In the genomic region with DNA sequence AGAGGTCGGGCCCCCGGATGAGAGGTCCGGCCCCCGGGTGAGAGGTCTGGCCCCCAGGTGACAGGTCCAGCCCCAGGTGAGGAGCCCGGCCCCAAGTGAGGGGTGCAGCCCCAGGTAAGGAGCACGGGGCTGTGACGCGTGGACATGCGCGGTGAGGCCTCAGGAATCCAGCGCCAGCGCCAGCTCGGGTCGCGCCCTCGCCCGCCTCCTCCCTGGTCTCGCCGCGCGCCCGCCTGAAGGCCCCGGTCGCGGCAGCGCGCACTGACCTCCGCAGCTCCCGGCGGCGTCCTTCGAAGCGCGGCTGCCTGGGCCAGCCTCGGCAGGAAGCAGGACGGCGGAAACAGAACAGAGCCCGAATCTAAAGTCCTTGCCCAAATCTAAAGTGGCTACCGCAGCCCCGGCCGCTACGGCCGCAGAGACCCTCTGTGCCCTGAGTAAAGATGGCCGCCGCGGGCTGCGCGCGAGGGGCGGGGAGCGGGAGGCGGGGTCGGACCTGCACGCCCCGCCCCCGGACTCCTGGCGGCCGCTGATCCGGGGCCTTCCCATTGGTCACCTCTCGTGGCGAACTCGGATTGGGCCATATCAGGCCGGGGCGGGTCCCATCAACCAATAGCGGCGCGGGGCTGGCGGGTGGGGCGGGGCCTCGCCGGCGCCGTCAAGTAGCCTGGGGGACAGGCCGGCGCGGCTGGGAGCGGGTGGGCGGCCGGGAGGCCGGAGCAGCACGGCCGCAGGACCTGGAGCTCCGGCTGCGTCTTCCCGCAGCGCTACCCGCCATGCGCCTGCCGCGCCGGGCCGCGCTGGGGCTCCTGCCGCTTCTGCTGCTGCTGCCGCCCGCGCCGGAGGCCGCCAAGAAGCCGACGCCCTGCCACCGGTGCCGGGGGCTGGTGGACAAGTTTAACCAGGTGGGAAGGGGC, we compare ENCODE assay signal across 8 cellular contexts. TPM values are rescaled to one million over a fixed set of nuclear protein-coding genes. Genes with fewer than 3 reads are reported as not detected.
DNase-seq lines count a peak whose midpoint lies in the region; ATAC-seq and TF ChIP-seq lines count a peak whose summit lies in the region.

A gene (minus strand): TSS at position 442 of the 914 bp plus-strand sequence. CDS start 4,673 bp downstream, outside the sequence.
A gene with protein sequence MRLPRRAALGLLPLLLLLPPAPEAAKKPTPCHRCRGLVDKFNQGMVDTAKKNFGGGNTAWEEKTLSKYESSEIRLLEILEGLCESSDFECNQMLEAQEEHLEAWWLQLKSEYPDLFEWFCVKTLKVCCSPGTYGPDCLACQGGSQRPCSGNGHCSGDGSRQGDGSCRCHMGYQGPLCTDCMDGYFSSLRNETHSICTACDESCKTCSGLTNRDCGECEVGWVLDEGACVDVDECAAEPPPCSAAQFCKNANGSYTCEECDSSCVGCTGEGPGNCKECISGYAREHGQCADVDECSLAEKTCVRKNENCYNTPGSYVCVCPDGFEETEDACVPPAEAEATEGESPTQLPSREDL (plus strand): TSS at position 638 of the 914 bp plus-strand sequence. CDS start 136 bp downstream, at position 774.

- H3K27ac Mint-ChIP-seq in activated naive CD8-positive, alpha-beta T cell, result peak within 1 kb of the TSS; percentile 78

- no peaks in the 10 kb centered on the region for H3K36me3 Mint-ChIP-seq in activated naive CD8-positive, alpha-beta T cell

- H3K27ac ChIP-seq in osteoblast (ENCODE audit: low read depth, low read length) (peak within 1 kb of the TSS; percentile 78), testis (peak within 1 kb of the TSS; percentile 90 to 97)

- 0% methylated on average over 22 to 43 of the region's 103 CpGs for WGBS in testis, 2 donors

- H2AFZ ChIP-seq in osteoblast (ENCODE audit: low read length), result peak within 1 kb of the TSS; percentile 84

- H3K4me3 Mint-ChIP-seq in activated naive CD8-positive, alpha-beta T cell, result peak within 1 kb of the TSS; percentile 90

- H3K4me1 ChIP-seq in osteoblast (ENCODE audit: insufficient read depth, low read length) (peaks cover 7% of the 10 kb centered on the region), testis (peaks cover 5% of the 10 kb centered on the region)

- peaks cover 3% of the 10 kb centered on the region for H4K20me1 ChIP-seq in osteoblast (ENCODE audit: insufficient read depth, low read length)

- H3K27me3 Mint-ChIP-seq in activated naive CD8-positive, alpha-beta T cell, result no peaks in the 10 kb centered on the region

- no peaks in the 10 kb centered on the region for H3K27me3 ChIP-seq in osteoblast (ENCODE audit: insufficient read depth, low read length)
- H3K27me3 ChIP-seq in testis, result no peaks in the 10 kb centered on the region

- no peaks in the 10 kb centered on the region for H3K9me3 ChIP-seq in osteoblast (ENCODE audit: low read depth, low read length)
- H3K9me3 ChIP-seq in testis, result no peaks in the 10 kb centered on the region

- H3K4me3 ChIP-seq in osteoblast (ENCODE audit: insufficient read depth, low read length) (peak within 1 kb of the TSS; percentile 93), testis (peak within 1 kb of the TSS; percentile 83 to 86)

- intact Hi-C loops in testis (cut with DNase I; ENCODE audit: low total_unique reads), result no loop called here

- H3K9me3 Mint-ChIP-seq in activated naive CD8-positive, alpha-beta T cell (ENCODE audit: low read depth), result no peaks in the 10 kb centered on the region

- peaks cover 13% of the 10 kb centered on the region for H3K79me2 ChIP-seq in osteoblast (ENCODE audit: insufficient read depth, low read length)

- TF ChIP-seq POLR2A in testis (IDR thresholded peaks at IDR 0.05), result no peak

- peak within 1 kb of the TSS; percentile 92 for H3K4me2 ChIP-seq in osteoblast (ENCODE audit: insufficient read depth, low read length)

- ATAC-seq in HG02610 (IDR thresholded peaks at IDR 0.05; ENCODE audit: unreplicated experiment), result peak; percentile 89

- DNase-seq in GM10266 (ENCODE audit: extremely low spot score) (peak; percentile 100), NCI-H1092 treated with DMSO at 0.1 percent for 48 hours (lab: John Stamatoyannopoulos, UW) (peak; percentile 72), SKM-1 treated with dmso at 0.1 percent for 144 hours (lab: John Stamatoyannopoulos, UW; ENCODE audit: unreplicated experiment) (peak; percentile 92), glomerular visceral epithelial cell (ENCODE audit: extremely low spot score) (peak; percentile 96), osteoblast (ENCODE audit: insufficient read length, low spot score, missing footprints) (peak; percentile 100), testis (peak; percentile 99)

- peaks cover 22% of the 10 kb centered on the region for H3K36me3 ChIP-seq in osteoblast (ENCODE audit: insufficient read depth, low read length)
- no peaks in the 10 kb centered on the region for H3K36me3 ChIP-seq in testis (ENCODE audit: low read depth, missing control alignments)

- TF ChIP-seq CTCF in GM10266 (IDR thresholded peaks at IDR 0.05; ENCODE audit: control insufficient read depth, insufficient read depth, low read depth, missing control alignments) (no peak), osteoblast (IDR thresholded peaks at IDR 0.05; ENCODE audit: extremely low read depth, low read depth, low read length) (no peak), testis (IDR thresholded peaks at IDR 0.05) (no peak)

- peaks cover 23% of the 10 kb centered on the region for H3K4me1 Mint-ChIP-seq in activated naive CD8-positive, alpha-beta T cell (ENCODE audit: low read depth)

RNA-seq across cellular contexts. Expression of the first gene that starts in this region (rescaled TPM):
- 18.8 and 20.0 TPM in 2 replicates for total RNA-seq in osteoblast
- total RNA-seq in testis, result 10 to 100 TPM; 11.9 to 18.3 TPM
- polyA plus RNA-seq in testis (ENCODE audit: insufficient read depth, low read depth, low replicate concordance), result 10.6 TPM

RNA-seq across cellular contexts. Expression of the second gene that starts in this region (rescaled TPM):
- total RNA-seq in osteoblast (28.0 and 31.1 TPM in 2 replicates), testis (10 to 100 TPM; 57.9 to 64.2 TPM)
- 58.3 TPM for polyA plus RNA-seq in testis (ENCODE audit: insufficient read depth, low read depth, low replicate concordance)

Comparison
In these comparisons a context has a peak if more than half of its experiments do, and no peak if none do; other contexts are left out.
1. Peak in every context shown above with its lines: DNase-seq, ATAC-seq, H3K4me3 ChIP-seq and H3K27ac ChIP-seq.